1 cellular context compared by ENCODE assay signal in genomic region chr7:2763607-2764006, GRCh38.
TF ChIP-seq lines count a peak whose summit lies in the region.

No MANE protein-coding gene starts in this region.

TF ChIP-seq in IMR-90, 13 proteins besides CTCF, POLR2A, EP300 and RAD21:
- TF ChIP-seq CEBPB (IDR thresholded peaks at IDR 0.05; ENCODE audit: low read depth, low read length) (no peak), FOS (IDR thresholded peaks at IDR 0.05; ENCODE audit: low read depth, low read length) (no peak), SMC3 (IDR thresholded peaks at IDR 0.05; ENCODE audit: low read depth, low read length) (no peak), BHLHE40 (IDR thresholded peaks at IDR 0.05; ENCODE audit: low read depth, low read length) (no peak), MAZ (IDR thresholded peaks at IDR 0.05; ENCODE audit: borderline replicate concordance, low read depth, low read length) (no peak), MXI1 (IDR thresholded peaks at IDR 0.05; ENCODE audit: borderline replicate concordance, low read depth, low read length) (no peak), USF2 (IDR thresholded peaks at IDR 0.05; ENCODE audit: low read depth, low read length) (no peak), RCOR1 (IDR thresholded peaks at IDR 0.05; ENCODE audit: insufficient replicate concordance, low read length) (no peak), ELK1 (IDR thresholded peaks at IDR 0.05; ENCODE audit: borderline replicate concordance, low read depth, low read length) (no peak), MAFK (IDR thresholded peaks at IDR 0.05; ENCODE audit: low read depth, low read length) (no peak), CHD1 (IDR thresholded peaks at IDR 0.05; ENCODE audit: low read depth, low read length) (no peak), NFE2L2 (IDR thresholded peaks at IDR 0.05; ENCODE audit: low read depth, low read length) (no peak), RFX5 (IDR thresholded peaks at IDR 0.05; ENCODE audit: low read depth, low read length) (no peak)
